Comparison of ENCODE assay signal across 1 cellular context in genomic region chr10:59257224-59257623, GRCh38.
TF ChIP-seq lines count a peak whose summit lies in the region.

No MANE protein-coding gene starts in this region.

TF ChIP-seq in HepG2, 621 proteins besides CTCF, POLR2A, EP300 and RAD21 (continued from another document):
- TF ChIP-seq PLSCR1 (CRISPR knock-in tag; IDR thresholded peaks at IDR 0.05; ENCODE audit: borderline replicate concordance) (no peak), RBM22 (optimal IDR thresholded peaks at IDR 0.05; ENCODE audit: low read length) (peak; percentile 94), ZNF563 (CRISPR knock-in tag; IDR thresholded peaks at IDR 0.05) (no peak)
